17 cellular contexts compared by ENCODE assay signal in the genomic region with DNA sequence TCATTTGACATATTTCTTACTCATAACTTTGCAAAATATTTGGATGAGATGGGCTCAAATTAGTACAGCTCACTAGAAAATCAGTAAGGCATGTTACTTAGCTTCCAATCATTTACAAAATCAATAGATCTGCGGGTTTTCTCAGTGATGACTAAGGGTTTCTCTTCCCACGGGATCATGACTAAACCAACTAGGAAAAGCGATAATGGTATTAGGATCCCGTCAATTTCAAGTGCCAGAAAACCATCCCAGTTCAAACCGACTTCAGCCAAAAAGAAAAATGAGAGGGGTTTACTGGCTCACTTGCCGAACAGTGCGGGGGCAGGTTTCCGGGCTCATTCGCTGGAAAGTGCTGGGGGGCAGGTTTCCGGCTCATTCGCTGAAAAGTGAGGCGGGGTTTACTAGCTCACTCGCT.
DNase-seq lines count a peak whose midpoint lies in the region; ATAC-seq, FAIRE-seq and TF ChIP-seq lines count a peak whose summit lies in the region.
"Had no signal": no experiment of that assay in that cellular context is flagged by ENCODE, and none has a peak within 500 bp of the region (broad histone marks: within the 10 kb centered on the region; RNA-seq: fewer than 3 reads in every experiment).

No MANE protein-coding gene starts in this region.

- CTCF ChIA-PET in K562 (lab: Yijun Ruan, JAX; ENCODE audit: low intra/inter-chr PET ratio): no interaction called here

- in situ Hi-C loops in K562 (cut with MboI): no loop called here
- in situ Hi-C loops in gastrocnemius medialis (cut with MboI; ENCODE audit: low sequenced_read_pairs in 4 of 4): no loop called here

- TF ChIP-seq RAD21 in K562 (CRISPR knock-in tag; conservative IDR thresholded peaks at IDR 0.05 in 1 of 2, IDR thresholded peaks at IDR 0.05 in 1 of 2): no peak

- H3K9ac ChIP-seq in K562 (ENCODE audit: insufficient read depth in 1 of 2, low read depth in 2 of 2, low read length in 2 of 2): 0 out of 4 replicates have a peak overlapping the region, but pooled peaks of 1 of the 2 experiments have one; percentile 2

- H3K36me3 ChIP-seq in K562 (ENCODE audit: control insufficient read depth, insufficient read depth, low read length) (no peaks in the 10 kb centered on the region), gastrocnemius medialis (no peaks in the 10 kb centered on the region)
- H3K36me3 ChIP-seq: BE2C had no signal

- ATAC-seq in K562 (peak; percentile 29; the same call in 2 of the 3 replicates), gastrocnemius medialis (no peak), foreskin keratinocyte (no peak), HG03159 (IDR thresholded peaks at IDR 0.05; ENCODE audit: unreplicated experiment) (no peak)

- H4K20me1 ChIP-seq in K562 (replicated peaks; ENCODE audit: control insufficient read depth, insufficient read depth, low read length): no peaks in the 10 kb centered on the region

- no peak for FAIRE-seq in K562 (lab: Jason Lieb, UNC)
- FAIRE-seq: H1, keratinocyte had no signal

- peaks cover 22 to 56% of the 10 kb centered on the region in 2 experiments for H3K27me3 ChIP-seq in K562 (ENCODE audit: control insufficient read depth in 2 of 2, insufficient read depth in 2 of 2, low read length in 2 of 2)
- peaks cover 7 to 18% (median 8%) of the 10 kb centered on the region in 3 donors for H3K27me3 ChIP-seq in gastrocnemius medialis
- H3K27me3 ChIP-seq in foreskin keratinocyte: peaks cover under 1% of the 10 kb centered on the region
- H3K27me3 ChIP-seq: BE2C had no signal

- DNase-seq in AG10803 (ENCODE audit: low read depth) (peak; percentile 95), HFF-Myc (ENCODE audit: extremely low read depth, low read depth) (peak; percentile 91), K562 (ENCODE audit: extremely low read depth in 1 of 4, low spot score in 3 of 4) (peak in 2 of 4 experiments; percentile 16 to 24), gastrocnemius medialis (no peak), foreskin keratinocyte (no peak), NCI-H524 (lab: John Stamatoyannopoulos, UW) (no peak)
- DNase-seq in activated effector memory CD4-positive, alpha-beta T cell treated with Interleukin-2 at 50 U/mL for 16 hours: no peak
- DNase-seq: activated CD4-positive, alpha-beta T cell treated with anti-CD3 and anti-CD28 coated beads for 1 hour; BE2C; mesendoderm; NCI-H748 treated with DMSO at 0.1 percent for 48 hours; stimulated activated CD4-positive, alpha-beta T cell treated with anti-CD3 and anti-CD28 coated beads, Interleukin-1b, Interleukin-23, amount 100 ng/mL, for 48 hours; T-helper 9 cell had no signal

- TF ChIP-seq CTCF in AG10803 (conservative IDR thresholded peaks at IDR 0.05; ENCODE audit: low read length): no peak
- no peak for TF ChIP-seq CTCF in HFF-Myc (IDR thresholded peaks at IDR 0.05; ENCODE audit: low read depth, low read length, missing control alignments)
- TF ChIP-seq CTCF in K562 (IDR thresholded peaks at IDR 0.05 in 2 of 3, conservative IDR thresholded peaks at IDR 0.05 in 1 of 3; ENCODE audit: insufficient read depth in 2 of 3, low read depth in 1 of 3, low read length in 3 of 3): no peak
- no peak for TF ChIP-seq CTCF in gastrocnemius medialis (IDR thresholded peaks at IDR 0.05 in 4 of 5, conservative IDR thresholded peaks at IDR 0.05 in 1 of 5)
- no peak for TF ChIP-seq CTCF in foreskin keratinocyte (conservative IDR thresholded peaks at IDR 0.05)

- H3K4me1 ChIP-seq in K562 (replicated peaks in 1 of 2; ENCODE audit: control insufficient read depth in 2 of 2, insufficient read depth in 2 of 2, low read length in 2 of 2): no peaks in the 10 kb centered on the region; a peak in 1 of 5 replicates
- no peaks in the 10 kb centered on the region for H3K4me1 ChIP-seq in gastrocnemius medialis
- peaks cover 10% of the 10 kb centered on the region for H3K4me1 ChIP-seq in foreskin keratinocyte
- H3K4me1 ChIP-seq: BE2C had no signal

- H3K4me3 ChIP-seq in AG10803 (ENCODE audit: low read length) (peak overlapping the region; percentile 39), HFF-Myc (replicated peaks; ENCODE audit: low read depth, low read length) (0 out of 2 replicates have a peak overlapping the region, but pooled peaks have one; percentile 13), K562 (no peak overlapping the region), gastrocnemius medialis (peak overlapping the region in 3 of 4 donors; percentile 22 to 46 (median 42))
- H3K4me3 ChIP-seq: hepatocyte had no signal

- H3K79me2 ChIP-seq in K562 (ENCODE audit: control insufficient read depth, insufficient read depth, low read length): no peaks in the 10 kb centered on the region
- H3K79me2 ChIP-seq: hepatocyte had no signal

- no peak overlapping the region; the same call in 1 of the 2 replicates for H3K4me2 ChIP-seq in K562 (ENCODE audit: insufficient read depth, low read length)
- H3K4me2 ChIP-seq: hepatocyte had no signal

- POLR2A ChIA-PET in K562 (lab: Yijun Ruan, JAX): no interaction called here

- H3K9me3 ChIP-seq in K562 (replicated peaks; ENCODE audit: control insufficient read depth, insufficient read depth, low read depth, low read length) (no peaks in the 10 kb centered on the region; the same call in 1 of the 2 replicates), gastrocnemius medialis (no peaks in the 10 kb centered on the region)
- H3K9me3 ChIP-seq: BE2C had no signal

- TF ChIP-seq POLR2A in K562 (conservative IDR thresholded peaks at IDR 0.05) (no peak), gastrocnemius medialis (IDR thresholded peaks at IDR 0.05) (no peak)

- H3K27ac ChIP-seq in K562 (ENCODE audit: extremely low read depth, low read depth, low read length) (no peak overlapping the region), gastrocnemius medialis (no peak overlapping the region), foreskin keratinocyte (no peak overlapping the region)
- H3K27ac ChIP-seq: hepatocyte had no signal

- H3K9me1 ChIP-seq in K562 (ENCODE audit: control insufficient read depth, insufficient read depth, low read length): no peaks in the 10 kb centered on the region

- no TSS peak for BruUV-seq in K562 (replicated peaks; lab: Mats Ljungman, UMichigan)

- intact Hi-C loops in K562 (cut with micrococcal nuclease): no loop called here
- intact Hi-C loops in gastrocnemius medialis (cut with DNase I; ENCODE audit: low total_unique reads): no loop called here

- 0 out of 2 replicates have a peak overlapping the region, but pooled peaks have one; percentile 16 for H2AFZ ChIP-seq in K562 (ENCODE audit: low read depth, low read length)
- H2AFZ ChIP-seq: hepatocyte had no signal

- TF ChIP-seq EP300 in K562 (IDR thresholded peaks at IDR 0.05; ENCODE audit: low read length): no peak

- WGBS in K562 (ENCODE audit: insufficient coverage, low coverage, missing lambda C conversion rate): 11% methylated on average over 13 of the region's 13 CpGs

TF ChIP-seq in K562, 482 proteins besides CTCF, POLR2A, EP300 and RAD21:
- no peak for TF ChIP-seq ARHGAP35 (IDR thresholded peaks at IDR 0.05; ENCODE audit: partially characterized antibody)
- TF ChIP-seq, protein P1, sequence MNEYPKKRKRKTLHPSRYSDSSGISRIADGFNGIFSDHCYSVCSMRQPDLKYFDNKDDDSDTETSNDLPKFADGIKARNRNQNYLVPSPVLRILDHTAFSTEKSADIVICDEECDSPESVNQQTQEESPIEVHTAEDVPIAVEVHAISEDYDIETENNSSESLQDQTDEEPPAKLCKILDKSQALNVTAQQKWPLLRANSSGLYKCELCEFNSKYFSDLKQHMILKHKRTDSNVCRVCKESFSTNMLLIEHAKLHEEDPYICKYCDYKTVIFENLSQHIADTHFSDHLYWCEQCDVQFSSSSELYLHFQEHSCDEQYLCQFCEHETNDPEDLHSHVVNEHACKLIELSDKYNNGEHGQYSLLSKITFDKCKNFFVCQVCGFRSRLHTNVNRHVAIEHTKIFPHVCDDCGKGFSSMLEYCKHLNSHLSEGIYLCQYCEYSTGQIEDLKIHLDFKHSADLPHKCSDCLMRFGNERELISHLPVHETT (CRISPR knock-in tag; conservative IDR thresholded peaks at IDR 0.05 in 1 of 2, IDR thresholded peaks at IDR 0.05 in 1 of 2): no peak
- no peak for TF ChIP-seq PPARD (CRISPR knock-in tag; IDR thresholded peaks at IDR 0.05)
- TF ChIP-seq EGR1 (conservative IDR thresholded peaks at IDR 0.05): 0 out of 2 replicates have a peak, but pooled peaks have one; percentile 15
- TF ChIP-seq CBX3 (IDR thresholded peaks at IDR 0.05; ENCODE audit: borderline replicate concordance in 1 of 2, low read length in 2 of 2): no peak
- no peak for TF ChIP-seq MYC (IDR thresholded peaks at IDR 0.05; ENCODE audit: low read depth, low read length)
- TF ChIP-seq MYC (CRISPR knock-in tag; IDR thresholded peaks at IDR 0.05; ENCODE audit: borderline replicate concordance, low read depth): no peak
- TF ChIP-seq TAF1 (IDR thresholded peaks at IDR 0.05; ENCODE audit: control insufficient read depth, extremely low read depth, insufficient read depth, low read length, severe bottlenecking): no peak
- no peak for TF ChIP-seq TRIM24 (IDR thresholded peaks at IDR 0.05)
- peak; percentile 43 for TF ChIP-seq MAFG (tag; conservative IDR thresholded peaks at IDR 0.05)
- TF ChIP-seq POLR2H (tag; IDR thresholded peaks at IDR 0.05; ENCODE audit: low read depth): no peak
- no peak for TF ChIP-seq TCF7L2 (IDR thresholded peaks at IDR 0.05; ENCODE audit: low read depth, low read length)
- no peak for TF ChIP-seq ETV6 (IDR thresholded peaks at IDR 0.05; ENCODE audit: borderline replicate concordance in 1 of 2, low read depth in 2 of 2, low read length in 1 of 2)
- TF ChIP-seq ETV6 (CRISPR knock-in tag; IDR thresholded peaks at IDR 0.05; ENCODE audit: borderline replicate concordance): no peak

Comparison
In these comparisons a context has a peak if more than half of its experiments do, and no peak if none do; other contexts are left out.
1. DNase-seq: peak in AG10803 (single experiment) and HFF-Myc (single experiment); none in gastrocnemius medialis (0 of 2), activated effector memory CD4-positive, alpha-beta T cell treated with Interleukin-2 at 50 U/mL for 16 hours (single experiment), foreskin keratinocyte (0 of 2) and NCI-H524 (0 of 2).